In the genomic region with DNA sequence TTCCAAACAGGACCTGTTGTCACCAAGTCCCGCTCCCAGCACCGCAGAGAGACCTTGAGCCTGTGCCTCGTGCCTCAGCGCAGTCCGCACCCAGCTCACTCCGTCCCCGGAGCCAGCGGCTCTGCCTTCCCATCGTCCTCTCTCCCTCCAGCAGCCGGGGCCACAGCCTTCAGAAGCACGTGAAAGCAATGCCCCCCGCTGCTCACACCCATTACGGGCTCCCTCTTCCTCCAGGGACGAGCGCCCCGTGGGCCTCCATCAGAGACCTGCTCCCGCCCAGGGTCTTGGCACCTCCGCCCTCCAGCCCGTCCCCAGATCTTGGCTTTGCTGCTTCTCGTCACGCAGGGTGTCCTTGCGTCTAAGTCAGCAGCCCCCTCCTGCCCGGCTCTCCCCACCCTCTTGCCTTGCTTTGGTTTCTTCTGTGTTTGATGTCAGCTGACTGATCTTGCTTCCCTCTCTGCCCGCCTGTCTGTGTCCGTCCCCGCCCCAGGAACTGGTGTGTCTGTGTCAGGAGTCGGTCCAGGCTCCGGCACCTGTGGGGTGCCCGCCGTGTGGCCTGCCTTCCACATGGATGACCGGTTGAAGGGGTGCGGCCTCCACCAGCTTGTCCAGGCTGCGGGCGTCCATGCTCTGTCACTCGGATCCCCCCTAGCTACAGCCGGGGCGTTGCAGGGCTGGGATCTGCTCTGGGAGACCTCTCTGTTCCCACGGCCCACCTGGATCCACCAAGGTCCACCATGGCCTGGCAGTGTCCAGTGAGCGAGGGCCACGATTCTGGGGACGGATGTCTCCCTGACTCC, we compare ENCODE assay signal across 13 cellular contexts.
DNase-seq lines count a peak whose midpoint lies in the region; ATAC-seq and FAIRE-seq lines count a peak whose summit lies in the region.
"Had no signal": no experiment of that assay in that cellular context is flagged by ENCODE, and none has a peak within 500 bp of the region (broad histone marks: within the 10 kb centered on the region; RNA-seq: fewer than 3 reads in every experiment).

No MANE protein-coding gene starts in this region.

- DNase-seq in Right ventricle myocardium inferior (ENCODE audit: missing footprints) (peak; percentile 64), cardiac septum (ENCODE audit: low spot score) (no peak), activated T-helper 1 cell treated with Interleukin-2 at 50 U/mL for 16 hours (ENCODE audit: low read depth) (peak; percentile 27), urothelium cell line (ENCODE audit: low spot score) (no peak), small intestine (no peak), SIG-M5 treated with dmso at 0.1 percent for 504 hours (lab: John Stamatoyannopoulos, UW; ENCODE audit: unreplicated experiment) (no peak)
- DNase-seq in naive thymus-derived CD4-positive, alpha-beta T cell: peak in 7 of 9 donors; percentile 58 to 74 (median 65)
- DNase-seq: 8988T, SHP77 treated with DMSO at 0.1 percent for 48 hours had no signal

- FAIRE-seq in urothelium cell line (lab: Jason Lieb, UNC): peak; percentile 30
- FAIRE-seq in small intestine (lab: Jason Lieb, UNC): no peak
- FAIRE-seq: GM18507 had no signal

- H3K4me3 Mint-ChIP-seq in naive thymus-derived CD4-positive, alpha-beta T cell: no peak overlapping the region

- H3K4me3 ChIP-seq in naive thymus-derived CD4-positive, alpha-beta T cell (ENCODE audit: low read length): peak overlapping the region; percentile 42
- H3K4me3 ChIP-seq in small intestine (ENCODE audit: low read depth in 1 of 2, low read length in 2 of 2): no peak overlapping the region

- WGBS in small intestine, 3 donors: 73 to 81% (median 79%) methylated on average over 38 to 41 of the region's 41 CpGs

- no peaks in the 10 kb centered on the region for H3K27me3 ChIP-seq in naive thymus-derived CD4-positive, alpha-beta T cell (ENCODE audit: control insufficient read depth in 2 of 2, insufficient read depth in 2 of 2, low read length in 2 of 2)
- H3K27me3 ChIP-seq in small intestine (ENCODE audit: control insufficient read depth in 2 of 2, insufficient read depth in 2 of 2, low read length in 2 of 2): no peaks in the 10 kb centered on the region

- CTCF ChIA-PET in naive thymus-derived CD4-positive, alpha-beta T cell (lab: Charles Lee): interaction anchor here (0.9 kb wide), 1 partner anchor 12 kb away, joined by 3 read pairs; no protein-coding TSS in a partner anchor

- intact Hi-C loops in Right ventricle myocardium inferior (cut with DNase I) (no loop called here), cardiac septum (cut with DNase I) (no loop called here)
- intact Hi-C loops in naive thymus-derived CD4-positive, alpha-beta T cell (cut with micrococcal nuclease): loop anchor here in 1 of 2 donors (1.0 kb wide), 3 partner anchors 10 to 266 kb away; no protein-coding TSS in a partner anchor

- H3K4me1 ChIP-seq in naive thymus-derived CD4-positive, alpha-beta T cell (ENCODE audit: control insufficient read depth in 2 of 2, insufficient read depth in 2 of 2, low read length in 2 of 2): peaks cover 10 to 11% of the 10 kb centered on the region in 2 donors
- H3K4me1 ChIP-seq in small intestine (ENCODE audit: control insufficient read depth in 2 of 2, insufficient read depth in 1 of 2, low read depth in 1 of 2, low read length in 1 of 2): no peaks in the 10 kb centered on the region

- H3K9me3 Mint-ChIP-seq in naive thymus-derived CD4-positive, alpha-beta T cell: peaks cover 0 to 16% (median 0%) of the 10 kb centered on the region in 11 donors

- H3K9me3 ChIP-seq in naive thymus-derived CD4-positive, alpha-beta T cell (ENCODE audit: control insufficient read depth in 2 of 3, low read length in 3 of 3): peaks cover 0 to 10% (median 0%) of the 10 kb centered on the region in 3 experiments
- H3K9me3 ChIP-seq in small intestine (ENCODE audit: control insufficient read depth, low read depth): no peaks in the 10 kb centered on the region

- ATAC-seq in Right ventricle myocardium inferior (no peak), HG03025 (IDR thresholded peaks at IDR 0.05; ENCODE audit: low FRiP score, unreplicated experiment) (no peak)
- ATAC-seq in naive thymus-derived CD4-positive, alpha-beta T cell: peak; percentile 80
- ATAC-seq: sciatic nerve had no signal

- peaks cover 0 to 3% (median 0%) of the 10 kb centered on the region in 5 donors for H3K27me3 Mint-ChIP-seq in naive thymus-derived CD4-positive, alpha-beta T cell

- peaks cover 0 to 7% (median 0%) of the 10 kb centered on the region in 5 donors for H3K36me3 Mint-ChIP-seq in naive thymus-derived CD4-positive, alpha-beta T cell

- peak overlapping the region; percentile 78 for H3K27ac ChIP-seq in naive thymus-derived CD4-positive, alpha-beta T cell (ENCODE audit: low read depth, low read length)
- no peak overlapping the region for H3K27ac ChIP-seq in small intestine (ENCODE audit: low read depth in 1 of 2, low read length in 1 of 2)
- H3K27ac ChIP-seq: KMS-11 had no signal

- H3K36me3 ChIP-seq in naive thymus-derived CD4-positive, alpha-beta T cell (ENCODE audit: control insufficient read depth in 2 of 3, insufficient read depth in 3 of 3, low read length in 3 of 3): peaks cover 0 to 6% (median 0%) of the 10 kb centered on the region in 3 experiments
- no peaks in the 10 kb centered on the region for H3K36me3 ChIP-seq in small intestine (ENCODE audit: control insufficient read depth in 2 of 2, insufficient read depth in 2 of 2, low read length in 2 of 2)

- H3K27ac Mint-ChIP-seq in naive thymus-derived CD4-positive, alpha-beta T cell: peak overlapping the region in 1 of 9 donors; percentile 76

- peaks cover 10 to 20% (median 13%) of the 10 kb centered on the region in 7 donors for H3K4me1 Mint-ChIP-seq in naive thymus-derived CD4-positive, alpha-beta T cell

- POLR2A ChIA-PET in naive thymus-derived CD4-positive, alpha-beta T cell (lab: Charles Lee): interaction anchor here (0.7 to 3.1 kb wide), 11 partner anchors 8 to 682 kb away, joined by 3 to 61 read pairs (median 3); no protein-coding TSS in a partner anchor

Comparison
In these comparisons a context has a peak if more than half of its experiments do, and no peak if none do; other contexts are left out.
1. DNase-seq: peak in Right ventricle myocardium inferior (single experiment), activated T-helper 1 cell treated with Interleukin-2 at 50 U/mL for 16 hours (single experiment) and naive thymus-derived CD4-positive, alpha-beta T cell (7 of 9); none in cardiac septum (single experiment), urothelium cell line (single experiment), small intestine (single experiment) and SIG-M5 treated with dmso at 0.1 percent for 504 hours (single experiment).